11 cellular contexts compared by ENCODE assay signal in genomic region chr15:69725210-69725609, GRCh38.
"Had no signal": no experiment of that assay in that cellular context is flagged by ENCODE, and none has a peak within 500 bp of the region (broad histone marks: within the 10 kb centered on the region; RNA-seq: fewer than 3 reads in every experiment).

No MANE protein-coding gene starts in this region.

- DNase-seq: activated naive CD4-positive, alpha-beta T cell treated with anti-CD3 and anti-CD28 coated beads for 36 hours; erythroblast; gastrocnemius medialis; heart right ventricle; left cardiac atrium; mammary epithelial cell; SHP77 treated with DMSO at 0.1 percent for 48 hours; stimulated activated CD4-positive, alpha-beta T cell treated with anti-CD3 and anti-CD28 coated beads, Interleukin-4, amount 100 ng/mL, for 1 hour; stimulated activated naive CD4-positive, alpha-beta T cell; trophoblast cell had no signal

- H3K4me3 Mint-ChIP-seq: activated naive CD4-positive, alpha-beta T cell treated with anti-CD3 and anti-CD28 coated beads for 36 hours; T-helper 1 cell treated with Interleukin-12 subunit alpha and Interleukin-12 subunit beta and Interleukin-4 antibody, amounts not matched to agents 30 μg/mL and 1 μg/mL, for 36 hours had no signal

- ATAC-seq: gastrocnemius medialis had no signal

- H3K9me3 Mint-ChIP-seq: activated naive CD4-positive, alpha-beta T cell treated with anti-CD3 and anti-CD28 coated beads for 36 hours had no signal

- H3K27ac Mint-ChIP-seq: activated naive CD4-positive, alpha-beta T cell treated with anti-CD3 and anti-CD28 coated beads for 36 hours; T-helper 1 cell treated with Interleukin-12 subunit alpha and Interleukin-12 subunit beta and Interleukin-4 antibody, amounts not matched to agents 30 μg/mL and 1 μg/mL, for 36 hours had no signal
